7 cellular contexts compared by ENCODE assay signal in genomic region chr7:121530251-121531174, GRCh38.
DNase-seq lines count a peak whose midpoint lies in the region; ATAC-seq and TF ChIP-seq lines count a peak whose summit lies in the region.

No MANE protein-coding gene starts in this region.

- ATAC-seq in GM18867 (IDR thresholded peaks at IDR 0.05; ENCODE audit: unreplicated experiment), result peak; percentile 99
- peak; percentile 99 for ATAC-seq in HG02798 (IDR thresholded peaks at IDR 0.05; ENCODE audit: poor library complexity, unreplicated experiment)
- peak; percentile 99 for ATAC-seq in mucosa of descending colon
- peak; percentile 34 to 89 for ATAC-seq in upper lobe of left lung (ENCODE audit: low FRiP score in 2 of 2)

- H4K20me1 ChIP-seq in PC-9 (ENCODE audit: insufficient read depth), result no peaks in the 10 kb centered on the region

- H2AFZ ChIP-seq in PC-9, result peak overlapping the region; percentile 55

- TF ChIP-seq CTCF in PC-9 (conservative IDR thresholded peaks at IDR 0.05) (no peak; the same call in 1 of the 2 replicates), astrocyte of the cerebellum (IDR thresholded peaks at IDR 0.05; ENCODE audit: low read depth, low read length, missing control alignments) (no peak), mucosa of descending colon (IDR thresholded peaks at IDR 0.05) (no peak), upper lobe of left lung (IDR thresholded peaks at IDR 0.05) (no peak)

- in situ Hi-C loops in astrocyte of the cerebellum (cut with HindIII; ENCODE audit: low sequenced_read_pairs), result loop anchor here (25.0 kb wide), 1 partner anchor 543 kb away; the partner anchor contains the start of gene CPED1

- TF ChIP-seq EP300 in upper lobe of left lung (IDR thresholded peaks at IDR 0.05), result no peak

- TF ChIP-seq POLR2A in upper lobe of left lung (IDR thresholded peaks at IDR 0.05), result no peak

- H3K36me3 ChIP-seq in PC-9 (ENCODE audit: low read depth) (no peaks in the 10 kb centered on the region), mucosa of descending colon (ENCODE audit: low read depth) (no peaks in the 10 kb centered on the region), upper lobe of left lung (no peaks in the 10 kb centered on the region)

- H3F3A ChIP-seq in PC-9 (ENCODE audit: insufficient read depth, low read depth), result peaks cover 43% of the 10 kb centered on the region

- 60 to 64% methylated on average over 4 of the region's 4 CpGs for WGBS in upper lobe of left lung, 2 donors

- H3K9me2 ChIP-seq in PC-9 (ENCODE audit: insufficient read depth), result no peaks in the 10 kb centered on the region

- no TSS peak for BruUV-seq in PC-9 (replicated peaks; lab: Mats Ljungman, UMichigan)

- H3K4me3 ChIP-seq in PC-9 (peak overlapping the region; percentile 42; the same call in 1 of the 2 replicates), astrocyte of the cerebellum (ENCODE audit: low read depth, low read length) (no peak overlapping the region), mucosa of descending colon (no peak overlapping the region), upper lobe of left lung (no peak overlapping the region)

- CTCF ChIA-PET in PC-9 (lab: Charles Lee), result interaction anchor here (0.6 to 1.1 kb wide), 5 partner anchors 15 to 164 kb away, joined by 3 to 5 read pairs (median 3); partner anchors contain the start of gene FAM3C

- peaks cover 19% of the 10 kb centered on the region; the same call in 1 of the 2 replicates for H3K9me3 ChIP-seq in PC-9 (ENCODE audit: insufficient read depth, low read depth)
- H3K9me3 ChIP-seq in mucosa of descending colon, result no peaks in the 10 kb centered on the region
- H3K9me3 ChIP-seq in upper lobe of left lung, result no peaks in the 10 kb centered on the region

- DNase-seq in PC-9, result peak; percentile 85 to 99
- peak; percentile 98 for DNase-seq in astrocyte of the cerebellum (ENCODE audit: low read depth)
- peak in 1 of 3 donors; percentile 19 for DNase-seq in mucosa of descending colon
- DNase-seq in upper lobe of left lung, result peak in 1 of 2 donors; percentile 21
- no peak for DNase-seq in SHP77 (lab: John Stamatoyannopoulos, UW)

- POLR2A ChIA-PET in PC-9 (lab: Charles Lee; ENCODE audit: unreplicated experiment), result interaction anchor here (0.5 to 1.4 kb wide), 9 partner anchors 26 to 158 kb away, joined by 3 to 17 read pairs (median 4); partner anchors contain the start of gene FAM3C

- H3K27ac ChIP-seq in PC-9 (peak overlapping the region; percentile 97), upper lobe of left lung (no peak overlapping the region)

- H3K4me1 ChIP-seq in PC-9 (replicated peaks; ENCODE audit: insufficient read depth), result peaks cover 41% of the 10 kb centered on the region
- no peaks in the 10 kb centered on the region for H3K4me1 ChIP-seq in mucosa of descending colon (ENCODE audit: low read depth)
- no peaks in the 10 kb centered on the region for H3K4me1 ChIP-seq in upper lobe of left lung

- intact Hi-C loops in PC-9 (cut with micrococcal nuclease; ENCODE audit: unreplicated experiment) (loop anchor here (1.0 kb wide), 5 partner anchors 14 to 161 kb away; partner anchors contain the start of gene FAM3C), mucosa of descending colon (cut with DNase I, micrococcal nuclease) (no loop called here)

- peak overlapping the region; percentile 76 for H3K4me2 ChIP-seq in PC-9

- no peaks in the 10 kb centered on the region for H3K79me2 ChIP-seq in PC-9 (ENCODE audit: low read depth)

- no peaks in the 10 kb centered on the region for H3K27me3 ChIP-seq in PC-9 (ENCODE audit: insufficient read depth, low read depth)
- H3K27me3 ChIP-seq in upper lobe of left lung, result no peaks in the 10 kb centered on the region

Comparison
In these comparisons a context has a peak if more than half of its experiments do, and no peak if none do; other contexts are left out.
1. DNase-seq: peak in PC-9 (2 of 2) and astrocyte of the cerebellum (single experiment); none in SHP77 (0 of 2).
2. Peak in every context shown above with its lines, with median percentiles within 50 percentile points of each other: ATAC-seq.